26 cellular contexts compared by ENCODE assay signal in genomic region chr9:111514967-111515366, GRCh38.
"Had no signal": no experiment of that assay in that cellular context is flagged by ENCODE, and none has a peak within 500 bp of the region (broad histone marks: within the 10 kb centered on the region; RNA-seq: fewer than 3 reads in every experiment).

No MANE protein-coding gene starts in this region.

- ATAC-seq: activated CD8-positive, alpha-beta T cell treated with anti-CD3 and anti-CD28 coated beads, Interleukin-2, amount 10 ng/mL, durations not matched to agents 7 days and 5 days; K562; Right ventricle myocardium inferior; T-cell had no signal

- H3K4me1 Mint-ChIP-seq: activated B cell treated with CpG ODN at 0.5 μM for 24 hours, brain, T-cell had no signal

- H3K36me3 Mint-ChIP-seq: brain had no signal

- H3K4me3 Mint-ChIP-seq: activated B cell treated with CpG ODN at 0.5 μM for 24 hours; activated CD8-positive, alpha-beta T cell treated with anti-CD3 and anti-CD28 coated beads, Interleukin-2, amount 10 ng/mL, durations not matched to agents 7 days and 5 days; activated naive CD4-positive, alpha-beta T cell treated with anti-CD3 and anti-CD28 coated beads for 36 hours; activated naive CD8-positive, alpha-beta T cell; activated T-cell treated with anti-CD3 and anti-CD28 coated beads, Interleukin-2, amount 50 U/mL, for 24 hours; brain; T-cell had no signal

- H3K27me3 Mint-ChIP-seq: activated T-cell treated with anti-CD3 and anti-CD28 coated beads, Interleukin-2, amount 50 U/mL, for 24 hours; brain had no signal

- H3K4me3 ChIP-seq: K562, PC-9, SK-N-MC had no signal

- H3K27ac ChIP-seq: PC-9, SK-N-MC had no signal

- DNase-seq: activated B cell treated with CpG ODN at 0.5 μM for 24 hours; activated CD4-positive, alpha-beta T cell treated with anti-CD3 and anti-CD28 coated beads, Interleukin-2, amount 50 U/mL, for 4 hours; activated CD8-positive, alpha-beta memory T cell treated with anti-CD3 and anti-CD28 coated beads, Interleukin-2, amount 50 U/mL, for 48 hours; activated CD8-positive, alpha-beta T cell treated with anti-CD3 and anti-CD28 coated beads, Interleukin-2, amount 10 ng/mL, durations not matched to agents 7 days and 5 days; activated gamma-delta T cell; activated naive CD4-positive, alpha-beta T cell treated with anti-CD3 and anti-CD28 coated beads for 36 hours; activated T-cell treated with anti-CD3 and anti-CD28 coated beads, Interleukin-2, amount 50 U/mL, for 24 hours; amygdala; cerebellar nuclear complex; Karpas-422; MM.1S; NCI-H1105; NCI-H1436; NCI-H1694 treated with DMSO at 0.1 percent for 48 hours; NCI-H2081 treated with DMSO at 0.1 percent for 48 hours; NCI-H446; NCI-H524; PC-9; T-cell; T-helper 2 cell; T1000 had no signal

- H3K27ac Mint-ChIP-seq: activated B cell treated with CpG ODN at 0.5 μM for 24 hours; activated CD8-positive, alpha-beta T cell treated with anti-CD3 and anti-CD28 coated beads, Interleukin-2, amount 10 ng/mL, durations not matched to agents 7 days and 5 days; activated naive CD4-positive, alpha-beta T cell treated with anti-CD3 and anti-CD28 coated beads for 36 hours; activated naive CD8-positive, alpha-beta T cell; activated T-cell treated with anti-CD3 and anti-CD28 coated beads, Interleukin-2, amount 50 U/mL, for 24 hours; brain; T-cell had no signal
